28 cellular contexts compared by ENCODE assay signal in genomic region chr15:68412218-68412617, GRCh38. TPM values are rescaled to one million over a fixed set of nuclear protein-coding genes. Genes with fewer than 3 reads are reported as not detected.
DNase-seq lines count a peak whose midpoint lies in the region; TF ChIP-seq lines count a peak whose summit lies in the region.
"Had no signal": no experiment of that assay in that cellular context is flagged by ENCODE, and none has a peak within 500 bp of the region (broad histone marks: within the 10 kb centered on the region; RNA-seq: fewer than 3 reads in every experiment).

No MANE protein-coding gene starts in this region.

- TF ChIP-seq CTCF in colonic mucosa (IDR thresholded peaks at IDR 0.05) = no peak
- TF ChIP-seq CTCF in uterus (IDR thresholded peaks at IDR 0.05) = no peak

- no peaks in the 10 kb centered on the region for H3K9me3 Mint-ChIP-seq in activated T-cell treated with anti-CD3 and anti-CD28 coated beads, Interleukin-2, amount 50 U/mL, for 24 hours
- H3K9me3 Mint-ChIP-seq: activated T-cell treated with anti-CD3 and anti-CD28 coated beads, Interleukin-2, amount 50 U/mL, for 4 hours; neural progenitor cell had no signal

- no peaks in the 10 kb centered on the region for H3K9me3 ChIP-seq in colonic mucosa
- H3K9me3 ChIP-seq in uterus = no peaks in the 10 kb centered on the region
- H3K9me3 ChIP-seq: gastrocnemius medialis, HAP-1, right lobe of liver, stomach, tibial nerve had no signal

- no peak overlapping the region for H3K9ac ChIP-seq in colonic mucosa (ENCODE audit: low read depth in 2 of 2, low read length in 2 of 2)
- H3K9ac ChIP-seq: neural progenitor cell had no signal

- peak; percentile 4 to 8 for DNase-seq in activated T-cell treated with anti-CD3 and anti-CD28 coated beads, Interleukin-2, amount 50 U/mL, for 48 hours
- no peak for DNase-seq in activated T-cell treated with anti-CD3 and anti-CD28 coated beads, Interleukin-2, amount 50 U/mL, for 24 hours
- DNase-seq in colonic mucosa = peak; percentile 2
- peak; percentile 8 for DNase-seq in mucosa of gallbladder (ENCODE audit: low spot score)
- DNase-seq in uterus = peak; percentile 11 to 15
- DNase-seq in NCI-H69 (lab: John Stamatoyannopoulos, UW) = no peak
- no peak for DNase-seq in cortex of kidney (lab: John Stamatoyannopoulos, UW)
- DNase-seq in COR-L47 (lab: John Stamatoyannopoulos, UW) = no peak
- DNase-seq: activated CD4-positive, alpha-beta T cell treated with anti-CD3 and anti-CD28 coated beads for 4 hours; activated naive CD4-positive, alpha-beta T cell; activated T-cell treated with anti-CD3 and anti-CD28 coated beads, Interleukin-2, amount 50 U/mL, for 4 hours; CD4-positive, CD25-positive, alpha-beta regulatory T cell; central memory CD4-positive, alpha-beta T cell; DMS79 treated with DMSO at 0.1 percent for 48 hours; dorsolateral prefrontal cortex; gastrocnemius medialis; GDM1; NCI-H1436; NCI-H2081 treated with DMSO at 0.1 percent for 48 hours; NCI-H226; Right ventricle myocardium superior; stimulated activated CD4-positive, alpha-beta T cell treated with anti-CD3 and anti-CD28 coated beads, Interleukin-2, amount 100 ng/mL, for 48 hours; stomach; T-helper 2 cell had no signal

- intact Hi-C loops in colonic mucosa (cut with DNase I) (no loop called here), uterus (cut with DNase I; ENCODE audit: low total_unique reads) (no loop called here)

- H3K4me3 Mint-ChIP-seq in activated T-cell treated with anti-CD3 and anti-CD28 coated beads, Interleukin-2, amount 50 U/mL, for 24 hours = no peak overlapping the region
- H3K4me3 Mint-ChIP-seq: activated T-cell treated with anti-CD3 and anti-CD28 coated beads, Interleukin-2, amount 50 U/mL, for 4 hours; CD4-positive, CD25-positive, alpha-beta regulatory T cell; neural progenitor cell had no signal

- no peaks in the 10 kb centered on the region for H3K27me3 ChIP-seq in colonic mucosa
- H3K27me3 ChIP-seq in uterus = no peaks in the 10 kb centered on the region
- H3K27me3 ChIP-seq: dorsolateral prefrontal cortex, gastrocnemius medialis, neural progenitor cell, right lobe of liver, tibial nerve had no signal

- H3K4me1 Mint-ChIP-seq in activated T-cell treated with anti-CD3 and anti-CD28 coated beads, Interleukin-2, amount 50 U/mL, for 24 hours (ENCODE audit: low read depth) = no peaks in the 10 kb centered on the region
- H3K4me1 Mint-ChIP-seq: CD4-positive, CD25-positive, alpha-beta regulatory T cell; neural progenitor cell had no signal

- no peak overlapping the region for H3K27ac Mint-ChIP-seq in activated T-cell treated with anti-CD3 and anti-CD28 coated beads, Interleukin-2, amount 50 U/mL, for 24 hours
- H3K27ac Mint-ChIP-seq: CD4-positive, CD25-positive, alpha-beta regulatory T cell; neural progenitor cell had no signal

- H3K27ac ChIP-seq in colonic mucosa (no peak overlapping the region), uterus (peak overlapping the region; percentile 89 to 95)
- H3K27ac ChIP-seq: dorsolateral prefrontal cortex, gastrocnemius medialis, neural progenitor cell, right lobe of liver, stomach, tibial nerve had no signal

- TF ChIP-seq POLR2A in uterus (IDR thresholded peaks at IDR 0.05) = no peak

- H3K4me3 ChIP-seq in colonic mucosa = no peak overlapping the region
- H3K4me3 ChIP-seq in uterus = no peak overlapping the region
- H3K4me3 ChIP-seq: dorsolateral prefrontal cortex, gastrocnemius medialis, HAP-1, neural progenitor cell, right lobe of liver, stomach, tibial nerve had no signal

- H3K27me3 Mint-ChIP-seq in activated T-cell treated with anti-CD3 and anti-CD28 coated beads, Interleukin-2, amount 50 U/mL, for 24 hours = no peaks in the 10 kb centered on the region

- H3K36me3 Mint-ChIP-seq in activated T-cell treated with anti-CD3 and anti-CD28 coated beads, Interleukin-2, amount 50 U/mL, for 24 hours (ENCODE audit: low read depth) = no peaks in the 10 kb centered on the region
- H3K36me3 Mint-ChIP-seq: CD4-positive, CD25-positive, alpha-beta regulatory T cell; neural progenitor cell had no signal

- H3K36me3 ChIP-seq in colonic mucosa (no peaks in the 10 kb centered on the region), uterus (no peaks in the 10 kb centered on the region)
- H3K36me3 ChIP-seq: gastrocnemius medialis, HAP-1, neural progenitor cell, right lobe of liver, stomach, tibial nerve had no signal

- H3K4me1 ChIP-seq in colonic mucosa = no peaks in the 10 kb centered on the region
- H3K4me1 ChIP-seq in uterus = peaks cover 11 to 29% of the 10 kb centered on the region in 2 donors
- H3K4me1 ChIP-seq: HAP-1, neural progenitor cell, right lobe of liver, stomach had no signal

RNA-seq across cellular contexts. Expression of gene ITGA11, which starts 19.7 kb away (rescaled TPM):
- total RNA-seq in colonic mucosa = 1 to 10 TPM; 2.4 to 4.1 TPM
- 2.6 TPM for total RNA-seq in mucosa of gallbladder
- 100 to 1,000 TPM in 1 of 4 donors, 10 to 100 TPM in 3; 37.3 to 106 (median 61.1) TPM for total RNA-seq in uterus
- total RNA-seq: CD4-positive, CD25-positive, alpha-beta regulatory T cell had no signal

Comparison
In these comparisons a context has a peak if more than half of its experiments do, and no peak if none do; other contexts are left out.
1. DNase-seq: peak in activated T-cell treated with anti-CD3 and anti-CD28 coated beads, Interleukin-2, amount 50 U/mL, for 48 hours (2 of 2), colonic mucosa (single experiment), mucosa of gallbladder (single experiment) and uterus (2 of 2); none in activated T-cell treated with anti-CD3 and anti-CD28 coated beads, Interleukin-2, amount 50 U/mL, for 24 hours (single experiment), NCI-H69 (single experiment), cortex of kidney (single experiment) and COR-L47 (single experiment).
2. RNA of gene ITGA11, which starts 19.7 kb away (total RNA-seq): 37.3 to 106 TPM in uterus; 2.4 to 4.1 TPM in colonic mucosa and 2.6 TPM in mucosa of gallbladder (single experiment); every median in the first group is over 4 times any median in the second.